20 cellular contexts compared by ENCODE assay signal in genomic region chr6:139500977-139501376, GRCh38.
"Had no signal": no experiment of that assay in that cellular context is flagged by ENCODE, and none has a peak within 500 bp of the region (broad histone marks: within the 10 kb centered on the region; RNA-seq: fewer than 3 reads in every experiment).

No MANE protein-coding gene starts in this region.

- H3K4me3 ChIP-seq: cardiac muscle cell, coronary artery, dorsolateral prefrontal cortex, esophagus muscularis mucosa, heart right ventricle, left ventricle myocardium inferior, lung, skin epidermis, thoracic aorta had no signal

- H3K27me3 ChIP-seq: cardiac muscle cell, dorsolateral prefrontal cortex, esophagus muscularis mucosa, heart right ventricle had no signal

- ATAC-seq: activated CD8-positive, alpha-beta memory T cell treated with anti-CD3 and anti-CD28 coated beads, Interleukin-2, amount 10 ng/mL, durations not matched to agents 7 days and 5 days; activated CD8-positive, alpha-beta T cell treated with anti-CD3 and anti-CD28 coated beads, Interleukin-2, amount 10 ng/mL, durations not matched to agents 7 days and 5 days; activated naive CD4-positive, alpha-beta T cell treated with anti-CD3 and anti-CD28 coated beads, Interleukin-2, amount 50 U/mL, for 72 hours; heart right ventricle; sciatic nerve; stimulated activated effector memory CD8-positive, alpha-beta T cell treated with anti-CD3 and anti-CD28 coated beads, Interleukin-12 subunit alpha, Interleukin-12 subunit beta, amount 100 ng/mL, for 72 hours had no signal

- DNase-seq: activated B cell treated with CpG ODN at 0.5 μM for 24 hours; activated CD4-positive, alpha-beta T cell treated with anti-CD3 and anti-CD28 coated beads, Interleukin-2, amount 50 U/mL, for 1 hour; activated CD8-positive, alpha-beta memory T cell treated with anti-CD3 and anti-CD28 coated beads, Interleukin-2, amount 10 ng/mL, durations not matched to agents 7 days and 5 days; activated CD8-positive, alpha-beta T cell treated with anti-CD3 and anti-CD28 coated beads, Interleukin-2, amount 10 ng/mL, durations not matched to agents 7 days and 5 days; activated T-cell treated with anti-CD3 and anti-CD28 coated beads, Interleukin-2, amount 50 U/mL, for 48 hours; dorsolateral prefrontal cortex; foreskin melanocyte; heart right ventricle; left ventricle myocardium inferior; stimulated activated CD4-positive, alpha-beta T cell treated with anti-CD3 and anti-CD28 coated beads, Interleukin-4, amount 100 ng/mL, for 24 hours; trophoblast cell had no signal

- H3K4me1 ChIP-seq: esophagus muscularis mucosa, heart right ventricle, left ventricle myocardium inferior had no signal

- H3K27ac ChIP-seq: cardiac muscle cell, coronary artery, dorsolateral prefrontal cortex, esophagus muscularis mucosa, heart right ventricle, left ventricle myocardium inferior, skin epidermis, thoracic aorta had no signal

- H3K36me3 ChIP-seq: cardiac muscle cell, esophagus muscularis mucosa, heart right ventricle, left ventricle myocardium inferior, thoracic aorta had no signal

- H3K9me3 ChIP-seq: esophagus muscularis mucosa, left ventricle myocardium inferior, thoracic aorta had no signal
